10 cellular contexts compared by ENCODE assay signal in genomic region chr2:119408221-119408619, GRCh38. TPM values are rescaled to one million over a fixed set of nuclear protein-coding genes. Genes with fewer than 3 reads are reported as not detected.
DNase-seq lines count a peak whose midpoint lies in the region; ATAC-seq and TF ChIP-seq lines count a peak whose summit lies in the region.
"Had no signal": no experiment of that assay in that cellular context is flagged by ENCODE, and none has a peak within 500 bp of the region (broad histone marks: within the 10 kb centered on the region; RNA-seq: fewer than 3 reads in every experiment).

No MANE protein-coding gene starts in this region.

- H3K27me3 ChIP-seq in Panc1 (ENCODE audit: control insufficient read depth, insufficient read depth, low read length): no peaks in the 10 kb centered on the region
- H3K27me3 ChIP-seq in transverse colon: no peaks in the 10 kb centered on the region

- no peaks in the 10 kb centered on the region for H3K36me3 ChIP-seq in Panc1 (ENCODE audit: control insufficient read depth, insufficient read depth, low read length)
- no peaks in the 10 kb centered on the region for H3K36me3 ChIP-seq in transverse colon
- H3K36me3 ChIP-seq: WERI-Rb-1 had no signal

- H3K9me3 ChIP-seq in Panc1 (ENCODE audit: control insufficient read depth, insufficient read depth, low read depth, low read length) (no peaks in the 10 kb centered on the region), transverse colon (no peaks in the 10 kb centered on the region)

- ATAC-seq in Panc1 (peak; percentile 67; the same call in 1 of the 2 replicates), left colon (peak; percentile 84)

- TF ChIP-seq CTCF in Panc1 (IDR thresholded peaks at IDR 0.05) (no peak), transverse colon (IDR thresholded peaks at IDR 0.05) (no peak)

- DNase-seq in NCI-H2196 (lab: John Stamatoyannopoulos, UW; ENCODE audit: unreplicated experiment) (peak; percentile 21), NCI-H2196 treated with DMSO at 0.1 percent for 48 hours (lab: John Stamatoyannopoulos, UW; ENCODE audit: unreplicated experiment) (no peak), Panc1 (ENCODE audit: low read depth, low spot score) (no peak), left colon (peak; percentile 35 to 41), transverse colon (peak; percentile 51), NCI-H1417 treated with DMSO at 0.1 percent for 48 hours (lab: John Stamatoyannopoulos, UW) (no peak)
- DNase-seq in stimulated activated CD4-positive, alpha-beta T cell treated with anti-CD3 and anti-CD28 coated beads, Interleukin-15, amount 100 ng/mL, for 24 hours: no peak
- no peak for DNase-seq in activated CD4-positive, alpha-beta T cell treated with anti-CD3 and anti-CD28 coated beads, Interleukin-2, amount 50 U/mL, for 48 hours

- H3K4me3 ChIP-seq in Panc1 (ENCODE audit: low read depth in 2 of 2, low read length in 2 of 2) (no peak overlapping the region), transverse colon (no peak overlapping the region)

- CTCF ChIA-PET in Panc1 (lab: Charles Lee): interaction anchor here (0.7 kb wide), 1 partner anchor 24 kb away, joined by 6 read pairs; the partner anchor contains the start of gene TMEM37

- POLR2A ChIA-PET in Panc1 (lab: Charles Lee): no interaction called here

- TF ChIP-seq POLR2A in transverse colon (IDR thresholded peaks at IDR 0.05): peak; percentile 34

- intact Hi-C loops in Panc1 (cut with micrococcal nuclease; ENCODE audit: unreplicated experiment): loop anchor here (2.0 kb wide), 1 partner anchor 253 kb away; no protein-coding TSS in a partner anchor
- intact Hi-C loops in left colon (cut with DNase I, micrococcal nuclease): loop anchor here (10.0 kb wide), 2 partner anchors 67 to 247 kb away; no protein-coding TSS in a partner anchor
- intact Hi-C loops in transverse colon (cut with DNase I; ENCODE audit: low total_unique reads): loop anchor here (10.0 kb wide), 1 partner anchor 247 kb away; no protein-coding TSS in a partner anchor

- in situ Hi-C loops in Panc1 (cut with HindIII; ENCODE audit: low pct_unique_long_range_greater_than_20kb, low sequenced_read_pairs): no loop called here
- in situ Hi-C loops in transverse colon (cut with MboI; ENCODE audit: low pct_ligation_motif_present in 1 of 4, low pct_unique_long_range_greater_than_20kb in 1 of 4, low sequenced_read_pairs in 3 of 4): loop anchor here in 3 of 4 donors (5.0 to 25.0 kb wide), 3 partner anchors 59 to 254 kb away; no protein-coding TSS in a partner anchor

- no peaks in the 10 kb centered on the region for H3K4me1 ChIP-seq in Panc1 (ENCODE audit: control insufficient read depth, insufficient read depth, low read length)
- peaks cover 1 to 12% (median 4%) of the 10 kb centered on the region in 4 donors for H3K4me1 ChIP-seq in transverse colon

- no peak overlapping the region for H3K27ac ChIP-seq in Panc1 (ENCODE audit: low read length)
- peak overlapping the region in 2 of 4 donors; percentile 4 to 39 for H3K27ac ChIP-seq in transverse colon
- H3K27ac ChIP-seq: WERI-Rb-1 had no signal

- WGBS in transverse colon (ENCODE audit: low coverage in 1 of 2), 2 donors: 49% methylated on average over 5 of the region's 5 CpGs; no CpG with 5 or more reads in 1 of the 2 donors

- no peak for TF ChIP-seq EP300 in transverse colon (IDR thresholded peaks at IDR 0.05; ENCODE audit: low read depth)

- no TSS peak for BruUV-seq in Panc1 (replicated peaks; lab: Mats Ljungman, UMichigan)

RNA-seq across cellular contexts. Expression of gene TMEM37, which starts 23.4 kb away (rescaled TPM):
- total RNA-seq in Panc1 (2021; ENCODE audit: unreplicated experiment) (0.28 TPM), left colon (100 to 1,000 TPM in 1 of 2 donors, 10 to 100 TPM in 1; 71.8 to 119 TPM), transverse colon (100 to 1,000 TPM in 3 of 4 donors, 10 to 100 TPM in 1; 18.7 to 210 (median 157) TPM)
- polyA plus RNA-seq in Panc1 (2012; ENCODE audit: insufficient read length): 0.38 TPM
- total RNA-seq: activated naive CD4-positive, alpha-beta T cell treated with anti-CD3 and anti-CD28 coated beads, Interleukin-2, amount 50 U/mL, for 72 hours had no signal

RNA-seq across cellular contexts. Expression of gene DBI, which starts 41.4 kb away (rescaled TPM):
- total RNA-seq in Panc1 (2021; ENCODE audit: unreplicated experiment) (253 TPM), left colon (100 to 1,000 TPM; 194 to 300 TPM), transverse colon (100 to 1,000 TPM in 2 of 4 donors, 10 to 100 TPM in 2; 33.8 to 212 (median 149) TPM)
- polyA plus RNA-seq in Panc1 (2012; ENCODE audit: insufficient read length): 316 TPM

RNA-seq across cellular contexts. Expression of gene C2orf76, which starts 41.6 kb away (rescaled TPM):
- total RNA-seq in Panc1 (2021; ENCODE audit: unreplicated experiment) (22.7 TPM), left colon (1 to 10 TPM; 5.3 to 6.8 TPM), transverse colon (10 to 100 TPM in 1 of 4 donors, 1 to 10 TPM in 1, not detected in 2; 2.9 to 11.3 TPM)
- polyA plus RNA-seq in Panc1 (2012; ENCODE audit: insufficient read length): 9.7 TPM

Comparison
In these comparisons a context has a peak if more than half of its experiments do, and no peak if none do; other contexts are left out.
1. DNase-seq: peak in NCI-H2196 (single experiment), left colon (2 of 2) and transverse colon (single experiment); none in NCI-H2196 treated with DMSO at 0.1 percent for 48 hours (single experiment), Panc1 (single experiment), stimulated activated CD4-positive, alpha-beta T cell treated with anti-CD3 and anti-CD28 coated beads, Interleukin-15, amount 100 ng/mL, for 24 hours (single experiment), NCI-H1417 treated with DMSO at 0.1 percent for 48 hours (single experiment) and activated CD4-positive, alpha-beta T cell treated with anti-CD3 and anti-CD28 coated beads, Interleukin-2, amount 50 U/mL, for 48 hours (0 of 2).
2. RNA of gene TMEM37, which starts 23.4 kb away (total RNA-seq): 18.7 to 210 TPM in transverse colon and 71.8 to 119 TPM in left colon; 0.28 TPM in Panc1 (single experiment); every median in the first group is over 10 times any median in the second.